Comparison of ENCODE assay signal across 9 cellular contexts in genomic region chr17:32755045-32755805, GRCh38.
DNase-seq lines count a peak whose midpoint lies in the region; ATAC-seq and TF ChIP-seq lines count a peak whose summit lies in the region.
"Had no signal": no experiment of that assay in that cellular context is flagged by ENCODE, and none has a peak within 500 bp of the region (broad histone marks: within the 10 kb centered on the region; RNA-seq: fewer than 3 reads in every experiment).

No MANE protein-coding gene starts in this region.

- peak; percentile 38 for TF ChIP-seq CTCF in fibroblast of the aortic adventitia (IDR thresholded peaks at IDR 0.05; ENCODE audit: insufficient read depth, low read length)
- TF ChIP-seq CTCF in osteoblast (IDR thresholded peaks at IDR 0.05; ENCODE audit: extremely low read depth, low read depth, low read length), result peak; percentile 55

- ATAC-seq in HG02885 (IDR thresholded peaks at IDR 0.05; ENCODE audit: poor library complexity, unreplicated experiment), result no peak

- DNase-seq in NCI-H345 treated with DMSO at 0.1 percent for 48 hours (lab: John Stamatoyannopoulos, UW; ENCODE audit: unreplicated experiment) (peak; percentile 5), NCI-H345 (lab: John Stamatoyannopoulos, UW) (no peak), NCI-H128 (lab: John Stamatoyannopoulos, UW; ENCODE audit: unreplicated experiment) (peak; percentile 15), SW480 (ENCODE audit: low spot score) (peak; percentile 66), fibroblast of the aortic adventitia (ENCODE audit: low read depth) (peak; percentile 78), osteoblast (ENCODE audit: insufficient read length, low spot score, missing footprints) (peak; percentile 54), GDM1 (lab: John Stamatoyannopoulos, UW) (no peak)

- no peaks in the 10 kb centered on the region for H3K27me3 ChIP-seq in osteoblast (ENCODE audit: insufficient read depth, low read length)
- H3K27me3 ChIP-seq: BLaER1 treated with 17β-estradiol and CSF1 and Interleukin-3, amounts not matched to agents 10 nM and 100 nM had no signal

- H3K4me3 ChIP-seq in fibroblast of the aortic adventitia (ENCODE audit: low read depth, low read length) (no peak overlapping the region), osteoblast (ENCODE audit: insufficient read depth, low read length) (no peak overlapping the region)
- H3K4me3 ChIP-seq: BLaER1 treated with 17β-estradiol and CSF1 and Interleukin-3, amounts not matched to agents 10 nM and 100 nM had no signal

- no peaks in the 10 kb centered on the region for H3K4me1 ChIP-seq in osteoblast (ENCODE audit: insufficient read depth, low read length)

- H4K20me1 ChIP-seq in osteoblast (ENCODE audit: insufficient read depth, low read length), result no peaks in the 10 kb centered on the region
- H4K20me1 ChIP-seq: BLaER1 treated with 17β-estradiol and CSF1 and Interleukin-3, amounts not matched to agents 10 nM and 100 nM had no signal

- H3K79me2 ChIP-seq in osteoblast (ENCODE audit: insufficient read depth, low read length), result no peaks in the 10 kb centered on the region

- H3K36me3 ChIP-seq in osteoblast (ENCODE audit: insufficient read depth, low read length), result no peaks in the 10 kb centered on the region
- H3K36me3 ChIP-seq: BLaER1 treated with 17β-estradiol and CSF1 and Interleukin-3, amounts not matched to agents 10 nM and 100 nM had no signal

- no peak overlapping the region for H3K4me2 ChIP-seq in osteoblast (ENCODE audit: insufficient read depth, low read length)
- H3K4me2 ChIP-seq: BLaER1 treated with 17β-estradiol and CSF1 and Interleukin-3, amounts not matched to agents 10 nM and 100 nM had no signal

- no peaks in the 10 kb centered on the region for H3K9me3 ChIP-seq in osteoblast (ENCODE audit: low read depth, low read length)
- H3K9me3 ChIP-seq: BLaER1 treated with 17β-estradiol and CSF1 and Interleukin-3, amounts not matched to agents 10 nM and 100 nM had no signal

- no peak overlapping the region for H2AFZ ChIP-seq in osteoblast (ENCODE audit: low read length)

- H3K27ac ChIP-seq in osteoblast (ENCODE audit: low read depth, low read length), result no peak overlapping the region
- H3K27ac ChIP-seq: BLaER1 treated with 17β-estradiol and CSF1 and Interleukin-3, amounts not matched to agents 10 nM and 100 nM had no signal

Comparison
In these comparisons a context has a peak if more than half of its experiments do, and no peak if none do; other contexts are left out.
1. DNase-seq: peak in NCI-H345 treated with DMSO at 0.1 percent for 48 hours (single experiment), NCI-H128 (single experiment), SW480 (single experiment), fibroblast of the aortic adventitia (single experiment) and osteoblast (single experiment); none in NCI-H345 (single experiment) and GDM1 (single experiment).